In genomic region chr11:14275081-14275480, GRCh38 we compare ENCODE assay signal across 1 cellular context.
TF ChIP-seq lines count a peak whose summit lies in the region.

No MANE protein-coding gene starts in this region.

TF ChIP-seq in WTC11, 78 proteins besides CTCF, POLR2A, EP300 and RAD21 (continued from another document):
- TF ChIP-seq PRDM15 (CRISPR knock-in tag; IDR thresholded peaks at IDR 0.05) (no peak), ATF1 (CRISPR knock-in tag; IDR thresholded peaks at IDR 0.05) (no peak), SMAD3 (CRISPR knock-in tag; IDR thresholded peaks at IDR 0.05; ENCODE audit: borderline replicate concordance) (no peak), ZNF317 (CRISPR knock-in tag; IDR thresholded peaks at IDR 0.05; ENCODE audit: borderline replicate concordance, low read depth) (no peak)
